Comparison of ENCODE assay signal across 25 cellular contexts in the genomic region with DNA sequence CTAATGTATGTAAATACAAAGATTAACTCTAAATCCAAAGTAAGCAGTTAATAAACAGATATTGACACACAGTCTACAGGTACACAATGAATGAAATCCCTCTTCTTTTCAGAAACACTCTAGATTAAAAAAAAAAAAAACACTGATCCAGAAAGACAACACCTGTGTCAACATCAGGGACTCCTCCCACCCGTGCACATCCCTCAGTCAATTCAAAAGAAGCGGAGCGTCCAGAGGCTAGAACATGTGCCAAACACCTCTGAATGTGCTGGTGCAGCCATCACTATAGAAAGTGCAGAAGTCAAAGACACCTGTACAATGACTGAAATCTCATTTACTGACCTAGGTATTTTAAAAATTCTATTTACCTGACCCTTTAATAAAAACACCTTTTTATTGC.
DNase-seq lines count a peak whose midpoint lies in the region; ATAC-seq, FAIRE-seq and TF ChIP-seq lines count a peak whose summit lies in the region.
"Had no signal": no experiment of that assay in that cellular context is flagged by ENCODE, and none has a peak within 500 bp of the region (broad histone marks: within the 10 kb centered on the region; RNA-seq: fewer than 3 reads in every experiment).

No MANE protein-coding gene starts in this region.

- ATAC-seq in HG03342 (IDR thresholded peaks at IDR 0.05; ENCODE audit: unreplicated experiment) (no peak), GM18505 (IDR thresholded peaks at IDR 0.05; ENCODE audit: unreplicated experiment) (no peak), GM19395 (IDR thresholded peaks at IDR 0.05; ENCODE audit: unreplicated experiment) (no peak)
- ATAC-seq: Panc1; stimulated activated effector memory CD8-positive, alpha-beta T cell treated with anti-CD3 and anti-CD28 coated beads, Interleukin-12 subunit alpha, Interleukin-12 subunit beta, amount 100 ng/mL, for 72 hours; WTC11 had no signal

- peak; percentile 21 for FAIRE-seq in GM12892 (lab: Jason Lieb, UNC)

- peak overlapping the region in 10 of 11 experiments; percentile 44 to 80 (median 72); a peak in 16 of 22 replicates for H3K27ac ChIP-seq in BLaER1 treated with 17β-estradiol and CSF1 and Interleukin-3, amounts not matched to agents 10 nM and 100 nM
- H3K27ac ChIP-seq: C4-2B, parathyroid adenoma, sigmoid colon, SK-N-MC, testis had no signal

- peak overlapping the region in 9 of 11 experiments; percentile 43 to 72 (median 54); a peak in 15 of 22 replicates for H3K4me2 ChIP-seq in BLaER1 treated with 17β-estradiol and CSF1 and Interleukin-3, amounts not matched to agents 10 nM and 100 nM

- H3K9me3 ChIP-seq in BLaER1 treated with 17β-estradiol and CSF1 and Interleukin-3, amounts not matched to agents 10 nM and 100 nM (replicated peaks in 1 of 11) = peaks cover 10 to 16% (median 14%) of the 10 kb centered on the region in 11 experiments; a peak in 20 of 22 replicates
- H3K9me3 ChIP-seq: ascending aorta, left lung, sigmoid colon, testis had no signal

- H4K20me1 ChIP-seq in BLaER1 treated with 17β-estradiol and CSF1 and Interleukin-3, amounts not matched to agents 10 nM and 100 nM = no peaks in the 10 kb centered on the region

- DNase-seq in GM12892 (ENCODE audit: insufficient read length) = no peak
- peak; percentile 42 for DNase-seq in NCI-H2081 treated with DMSO at 0.1 percent for 48 hours (lab: John Stamatoyannopoulos, UW)
- peak; percentile 86 for DNase-seq in NCI-H774 (lab: John Stamatoyannopoulos, UW)
- DNase-seq in NOMO-1 treated with DMSO at 0.1 percent for 48 hours (lab: John Stamatoyannopoulos, UW; ENCODE audit: unreplicated experiment) = no peak
- DNase-seq: ACHN; activated CD4-positive, alpha-beta memory T cell treated with anti-CD3 and anti-CD28 coated beads, Interleukin-2, amount 10 ng/mL, durations not matched to agents 7 days and 5 days; activated naive CD4-positive, alpha-beta T cell treated with Interleukin-2 at 50 U/mL for 16 hours; activated T-cell treated with anti-CD3 and anti-CD28 coated beads for 4 hours; central memory CD4-positive, alpha-beta T cell; foreskin fibroblast; left lung; NCI-H1048; sigmoid colon; testis had no signal

- TF ChIP-seq POLR2A in GM12892 (IDR thresholded peaks at IDR 0.05; ENCODE audit: low read depth, low read length) (no peak), GM18505 (IDR thresholded peaks at IDR 0.05; ENCODE audit: borderline replicate concordance, extremely low read depth, insufficient read depth, insufficient read length) (no peak)

- no peaks in the 10 kb centered on the region for H3K36me3 ChIP-seq in BLaER1 treated with 17β-estradiol and CSF1 and Interleukin-3, amounts not matched to agents 10 nM and 100 nM
- H3K36me3 ChIP-seq: ascending aorta, left lung, sigmoid colon had no signal

- H3K9ac ChIP-seq in BLaER1 treated with 17β-estradiol and CSF1 and Interleukin-3, amounts not matched to agents 10 nM and 100 nM = no peak overlapping the region
- H3K9ac ChIP-seq: parathyroid adenoma had no signal

- no peaks in the 10 kb centered on the region for H3K27me3 ChIP-seq in BLaER1 treated with 17β-estradiol and CSF1 and Interleukin-3, amounts not matched to agents 10 nM and 100 nM
- H3K27me3 ChIP-seq: ascending aorta, left lung, sigmoid colon, testis had no signal

- H3K4me3 ChIP-seq in BLaER1 treated with 17β-estradiol and CSF1 and Interleukin-3, amounts not matched to agents 10 nM and 100 nM = no peak overlapping the region
- H3K4me3 ChIP-seq: ascending aorta, left lung, sigmoid colon, SK-N-MC, testis had no signal

- peaks cover 13 to 42% (median 35%) of the 10 kb centered on the region in 10 experiments for H3K4me1 ChIP-seq in BLaER1 treated with 17β-estradiol and CSF1 and Interleukin-3, amounts not matched to agents 10 nM and 100 nM
- H3K4me1 ChIP-seq: parathyroid adenoma, sigmoid colon, testis had no signal

Comparison
In these comparisons a context has a peak if more than half of its experiments do, and no peak if none do; other contexts are left out.
1. DNase-seq: peak in NCI-H2081 treated with DMSO at 0.1 percent for 48 hours (single experiment) and NCI-H774 (single experiment); none in GM12892 (single experiment) and NOMO-1 treated with DMSO at 0.1 percent for 48 hours (single experiment).